Comparison of ENCODE assay signal across 1 cellular context in genomic region chr10:74151057-74151878, GRCh38.
TF ChIP-seq lines count a peak whose summit lies in the region.

TSS of gene ADK (plus strand) at chr10:74151221. CDS start at chr10:74151279, 58 bp downstream.

TF ChIP-seq in HEK293, 187 proteins besides CTCF, POLR2A, EP300 and RAD21 (continued from another document):
- TF ChIP-seq ZFP37 (tag by site-specific recombination; IDR thresholded peaks at IDR 0.05) (peak; percentile 88; the same call in 1 of the 2 replicates), BCL11B (tag by site-specific recombination; IDR thresholded peaks at IDR 0.05; ENCODE audit: low read depth) (peak; percentile 72), ZNF529 (tag by site-specific recombination; IDR thresholded peaks at IDR 0.05; ENCODE audit: insufficient replicate concordance) (no peak), ZFHX2 (tag by site-specific recombination; conservative IDR thresholded peaks at IDR 0.05) (peak; percentile 77), TCF7L2 (IDR thresholded peaks at IDR 0.05; ENCODE audit: borderline replicate concordance, low read depth, low read length) (peak; percentile 0; the same call in 1 of the 2 replicates), SETDB1 (IDR thresholded peaks at IDR 0.05; ENCODE audit: insufficient read length, low read length) (no peak), PBX3 (CRISPR knock-in tag; IDR thresholded peaks at IDR 0.05) (peak; percentile 76; the same call in 1 of the 2 replicates), ZNF398 (tag by site-specific recombination; IDR thresholded peaks at IDR 0.05) (peak; percentile 98), KLF1 (tag by site-specific recombination; IDR thresholded peaks at IDR 0.05) (peak; percentile 42), ZNF341 (tag by site-specific recombination; IDR thresholded peaks at IDR 0.05; ENCODE audit: low read depth) (peak; percentile 68), ZNF133 (tag by site-specific recombination; IDR thresholded peaks at IDR 0.05) (0 out of 2 replicates have a peak, but pooled peaks have one; percentile 14), ZBTB17 (tag by site-specific recombination; IDR thresholded peaks at IDR 0.05) (peak; percentile 67; the same call in 1 of the 2 replicates), ZNF600 (tag by site-specific recombination; IDR thresholded peaks at IDR 0.05) (peak; percentile 97), BCL11A (tag by site-specific recombination; IDR thresholded peaks at IDR 0.05; ENCODE audit: low read depth) (peak; percentile 49; the same call in 1 of the 2 replicates), ZNF449 (tag by site-specific recombination; IDR thresholded peaks at IDR 0.05) (peak; percentile 41; the same call in 1 of the 2 replicates), ZNF558 (tag by site-specific recombination; IDR thresholded peaks at IDR 0.05) (0 out of 2 replicates have a peak, but pooled peaks have one; percentile 10), EGR2 (tag by site-specific recombination; IDR thresholded peaks at IDR 0.05; ENCODE audit: low read depth) (peak; percentile 57), ZSCAN18 (tag by site-specific recombination; IDR thresholded peaks at IDR 0.05) (no peak), ZSCAN5A (tag by site-specific recombination; IDR thresholded peaks at IDR 0.05) (0 out of 2 replicates have a peak, but pooled peaks have one; percentile 67), SP7 (tag by site-specific recombination; IDR thresholded peaks at IDR 0.05) (peak; percentile 70), ZNF501 (tag by site-specific recombination; IDR thresholded peaks at IDR 0.05) (peak; percentile 93)
